Comparison of ENCODE assay signal across 11 cellular contexts in the genomic region with DNA sequence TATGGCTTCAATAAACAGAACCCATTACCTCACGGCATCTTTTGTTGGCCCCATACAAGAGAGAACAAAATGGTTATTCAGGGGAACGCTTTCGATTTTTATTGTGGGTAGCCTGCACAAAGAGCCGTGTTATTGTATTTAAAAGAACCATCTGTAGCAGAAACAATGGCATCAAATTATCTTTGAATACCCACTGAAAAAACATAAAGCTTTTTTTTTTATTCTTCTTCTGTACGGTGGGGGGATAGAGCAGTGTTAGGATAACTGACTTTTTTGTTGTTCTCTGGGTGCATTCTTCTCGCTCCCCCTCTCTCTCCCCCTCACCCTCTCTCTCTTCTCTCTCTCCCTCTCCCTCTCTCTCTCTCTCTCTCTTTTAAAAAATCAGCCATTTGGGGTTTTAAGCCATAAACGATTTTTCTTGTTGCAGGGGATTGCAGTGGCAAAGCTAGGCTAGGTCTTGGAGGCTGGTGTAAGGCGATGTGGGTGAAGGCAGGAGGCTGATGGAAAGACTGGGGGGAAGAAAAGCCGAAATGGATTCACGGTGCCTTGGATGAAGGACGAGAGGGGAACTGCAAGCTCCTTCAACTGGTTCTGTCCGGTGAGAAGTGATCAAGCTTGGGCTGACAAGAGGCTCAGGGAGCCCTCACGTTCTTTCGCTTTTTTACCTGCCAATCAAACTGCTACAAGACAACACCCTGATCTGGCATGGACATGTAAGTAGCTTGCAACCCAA. TPM values are rescaled to one million over a fixed set of nuclear protein-coding genes. Genes with fewer than 3 reads are reported as not detected.
DNase-seq lines count a peak whose midpoint lies in the region; ATAC-seq and TF ChIP-seq lines count a peak whose summit lies in the region.
"Had no signal": no experiment of that assay in that cellular context is flagged by ENCODE, and none has a peak within 500 bp of the region (broad histone marks: within the 10 kb centered on the region; RNA-seq: fewer than 3 reads in every experiment).

No MANE protein-coding gene starts in this region.

- POLR2A ChIA-PET in activated CD4-positive, alpha-beta T cell treated with anti-CD3 and anti-CD28 coated beads for 36 hours (lab: Charles Lee) = no interaction called here

- no peaks in the 10 kb centered on the region for H3K36me3 ChIP-seq in osteoblast (ENCODE audit: insufficient read depth, low read length)
- H3K36me3 ChIP-seq: neutrophil had no signal

- intact Hi-C loops in activated CD4-positive, alpha-beta T cell treated with anti-CD3 and anti-CD28 coated beads for 36 hours (cut with DNase I, micrococcal nuclease) = no loop called here

- no peaks in the 10 kb centered on the region for H3K79me2 ChIP-seq in osteoblast (ENCODE audit: insufficient read depth, low read length)

- H3K4me1 ChIP-seq in osteoblast (ENCODE audit: insufficient read depth, low read length) = peaks cover 14% of the 10 kb centered on the region

- peaks cover 4% of the 10 kb centered on the region for H3K36me3 Mint-ChIP-seq in T-helper 17 cell (ENCODE audit: low read depth)
- H3K36me3 Mint-ChIP-seq in activated CD4-positive, alpha-beta T cell treated with anti-CD3 and anti-CD28 coated beads for 36 hours (ENCODE audit: low read depth) = no peaks in the 10 kb centered on the region

- peaks cover 79% of the 10 kb centered on the region for H3K27me3 Mint-ChIP-seq in T-helper 17 cell
- peaks cover 72% of the 10 kb centered on the region for H3K27me3 Mint-ChIP-seq in activated CD4-positive, alpha-beta T cell treated with anti-CD3 and anti-CD28 coated beads for 36 hours

- H3K4me2 ChIP-seq in osteoblast (ENCODE audit: insufficient read depth, low read length) = no peak overlapping the region

- H3K4me1 Mint-ChIP-seq in T-helper 17 cell = peaks cover 12% of the 10 kb centered on the region
- peaks cover 17% of the 10 kb centered on the region for H3K4me1 Mint-ChIP-seq in activated CD4-positive, alpha-beta T cell treated with anti-CD3 and anti-CD28 coated beads for 36 hours

- H3K4me3 Mint-ChIP-seq in T-helper 17 cell = no peak overlapping the region
- H3K4me3 Mint-ChIP-seq in activated CD4-positive, alpha-beta T cell treated with anti-CD3 and anti-CD28 coated beads for 36 hours = no peak overlapping the region

- H4K20me1 ChIP-seq in osteoblast (ENCODE audit: insufficient read depth, low read length) = no peaks in the 10 kb centered on the region

- H3K27me3 ChIP-seq in osteoblast (ENCODE audit: insufficient read depth, low read length) = peaks cover 71% of the 10 kb centered on the region

- H2AFZ ChIP-seq in osteoblast (ENCODE audit: low read length) = peak overlapping the region; percentile 44

- ATAC-seq in T-helper 17 cell (no peak), HG02973 (IDR thresholded peaks at IDR 0.05; ENCODE audit: unreplicated experiment) (no peak)
- ATAC-seq in activated CD4-positive, alpha-beta T cell treated with anti-CD3 and anti-CD28 coated beads for 36 hours = no peak

- CTCF ChIA-PET in activated CD4-positive, alpha-beta T cell treated with anti-CD3 and anti-CD28 coated beads for 36 hours (lab: Charles Lee) = interaction anchor here (0.6 to 1.9 kb wide), 4 partner anchors 9 to 406 kb away, joined by 3 to 7 read pairs (median 4); no protein-coding TSS in a partner anchor

- H3K27ac ChIP-seq in osteoblast (ENCODE audit: low read depth, low read length) = no peak overlapping the region
- H3K27ac ChIP-seq: neutrophil had no signal

- peak in 47 of 76 experiments; percentile 4 to 87 (median 61) for DNase-seq in HUDEP-2 (lab: John Stamatoyannopoulos, UW; ENCODE audit: unreplicated experiment in 76 of 76)
- DNase-seq in NCI-H774 (lab: John Stamatoyannopoulos, UW) = peak; percentile 74
- peak; percentile 11 for DNase-seq in epithelial cell of esophagus (ENCODE audit: low read depth)
- DNase-seq in osteoblast (ENCODE audit: insufficient read length, low spot score, missing footprints) = peak; percentile 54
- no peak for DNase-seq in dedifferentiated amniotic fluid mesenchymal stem cell (ENCODE audit: extremely low spot score)
- no peak for DNase-seq in T-helper 17 cell
- no peak for DNase-seq in activated CD4-positive, alpha-beta T cell treated with anti-CD3 and anti-CD28 coated beads for 36 hours
- DNase-seq: NCI-H1694; stimulated activated CD4-positive, alpha-beta T cell treated with anti-CD3 and anti-CD28 coated beads, Interleukin-12 subunit alpha, Interleukin-12 subunit beta, amount 100 ng/mL, for 4 hours had no signal

- H3K27ac Mint-ChIP-seq in T-helper 17 cell = no peak overlapping the region
- H3K27ac Mint-ChIP-seq in activated CD4-positive, alpha-beta T cell treated with anti-CD3 and anti-CD28 coated beads for 36 hours = no peak overlapping the region

- H3K4me3 ChIP-seq in epithelial cell of esophagus (ENCODE audit: low read length) = no peak overlapping the region
- H3K4me3 ChIP-seq in osteoblast (ENCODE audit: insufficient read depth, low read length) = no peak overlapping the region

- no peak for TF ChIP-seq CTCF in epithelial cell of esophagus (IDR thresholded peaks at IDR 0.05; ENCODE audit: insufficient read depth, low read depth, low read length, missing control alignments)
- no peak for TF ChIP-seq CTCF in osteoblast (IDR thresholded peaks at IDR 0.05; ENCODE audit: extremely low read depth, low read depth, low read length)

- H3K9me3 ChIP-seq in osteoblast (ENCODE audit: low read depth, low read length) = no peaks in the 10 kb centered on the region
- peaks cover 4% of the 10 kb centered on the region for H3K9me3 ChIP-seq in T-helper 17 cell (ENCODE audit: control insufficient read depth, low read length, poor library complexity, severe bottlenecking)
- H3K9me3 ChIP-seq: neutrophil had no signal

- H3K9me3 Mint-ChIP-seq in activated CD4-positive, alpha-beta T cell treated with anti-CD3 and anti-CD28 coated beads for 36 hours (ENCODE audit: low read depth) = peaks cover 4% of the 10 kb centered on the region

RNA-seq across cellular contexts. Expression of a gene that starts 12.4 kb away (rescaled TPM):
- total RNA-seq in osteoblast (not detected in 2 replicates), T-helper 17 cell (not detected)
- total RNA-seq in activated CD4-positive, alpha-beta T cell treated with anti-CD3 and anti-CD28 coated beads for 36 hours = not detected

Comparison
In these comparisons a context has a peak if more than half of its experiments do, and no peak if none do; other contexts are left out.
1. DNase-seq: peak in HUDEP-2 (47 of 76), NCI-H774 (single experiment), epithelial cell of esophagus (single experiment) and osteoblast (single experiment); none in dedifferentiated amniotic fluid mesenchymal stem cell (single experiment), T-helper 17 cell (0 of 3) and activated CD4-positive, alpha-beta T cell treated with anti-CD3 and anti-CD28 coated beads for 36 hours (single experiment).